Comparison of ENCODE assay signal across 1 cellular context in genomic region chr5:141914154-141914743, GRCh38.
TF ChIP-seq lines count a peak whose summit lies in the region.

No MANE protein-coding gene starts in this region.

TF ChIP-seq in HepG2, 621 proteins besides CTCF, POLR2A, EP300 and RAD21 (continued from another document and continues in another):
- TF ChIP-seq ARID5B (CRISPR knock-in tag; IDR thresholded peaks at IDR 0.05), result 0 out of 2 replicates have a peak, but pooled peaks have one; percentile 36
- TF ChIP-seq ATF6 (CRISPR knock-in tag; conservative IDR thresholded peaks at IDR 0.05), result no peak
- TF ChIP-seq LBX2 (CRISPR knock-in tag; IDR thresholded peaks at IDR 0.05; ENCODE audit: borderline replicate concordance), result no peak
- peak; percentile 40 to 46; a peak in 1 of 4 replicates for TF ChIP-seq HMGXB4 (CRISPR knock-in tag; IDR thresholded peaks at IDR 0.05; ENCODE audit: borderline replicate concordance in 1 of 2, low read depth in 1 of 2)
- TF ChIP-seq SRSF1 (optimal IDR thresholded peaks at IDR 0.05; ENCODE audit: low read depth, low read length), result no peak
- TF ChIP-seq ZNF775 (CRISPR knock-in tag; IDR thresholded peaks at IDR 0.05; ENCODE audit: borderline replicate concordance), result no peak
- TF ChIP-seq DMAP1 (CRISPR knock-in tag; IDR thresholded peaks at IDR 0.05), result no peak
- no peak for TF ChIP-seq PRDM15 (CRISPR knock-in tag; IDR thresholded peaks at IDR 0.05)
- TF ChIP-seq ZBTB42 (CRISPR knock-in tag; IDR thresholded peaks at IDR 0.05), result no peak
- TF ChIP-seq NR0B2 (CRISPR knock-in tag; IDR thresholded peaks at IDR 0.05), result no peak
- TF ChIP-seq FLYWCH1 (CRISPR knock-in tag; IDR thresholded peaks at IDR 0.05), result no peak
- TF ChIP-seq PPARG (CRISPR knock-in tag; conservative IDR thresholded peaks at IDR 0.05), result no peak
- no peak for TF ChIP-seq ZBTB49 (CRISPR knock-in tag; IDR thresholded peaks at IDR 0.05; ENCODE audit: borderline replicate concordance)
- no peak for TF ChIP-seq AHDC1 (CRISPR knock-in tag; IDR thresholded peaks at IDR 0.05; ENCODE audit: borderline replicate concordance)
- TF ChIP-seq ATAD3A (CRISPR knock-in tag; IDR thresholded peaks at IDR 0.05), result no peak
- no peak for TF ChIP-seq ZMYM2 (CRISPR knock-in tag; IDR thresholded peaks at IDR 0.05)
- TF ChIP-seq SMAD1 (CRISPR knock-in tag; IDR thresholded peaks at IDR 0.05; ENCODE audit: borderline replicate concordance, low read depth), result no peak
- no peak for TF ChIP-seq ZNF569 (CRISPR knock-in tag; IDR thresholded peaks at IDR 0.05; ENCODE audit: borderline replicate concordance)
- TF ChIP-seq GPBP1L1 (CRISPR knock-in tag; IDR thresholded peaks at IDR 0.05), result no peak
- TF ChIP-seq ZNF567 (CRISPR knock-in tag; IDR thresholded peaks at IDR 0.05; ENCODE audit: borderline replicate concordance), result no peak
- TF ChIP-seq GLMP (CRISPR knock-in tag; IDR thresholded peaks at IDR 0.05; ENCODE audit: borderline replicate concordance), result no peak
- no peak for TF ChIP-seq ZSCAN12 (CRISPR knock-in tag; IDR thresholded peaks at IDR 0.05)
- TF ChIP-seq ZSCAN21 (CRISPR knock-in tag; IDR thresholded peaks at IDR 0.05; ENCODE audit: borderline replicate concordance), result peak; percentile 61; the same call in 1 of the 2 replicates
